Comparison of ENCODE assay signal across 8 cellular contexts in genomic region chr3:31531465-31531991, GRCh38. TPM values are rescaled to one million over a fixed set of nuclear protein-coding genes. Genes with fewer than 3 reads are reported as not detected.
DNase-seq lines count a peak whose midpoint lies in the region; ATAC-seq and TF ChIP-seq lines count a peak whose summit lies in the region.

No MANE protein-coding gene starts in this region.

- H3K27me3 Mint-ChIP-seq in Calu3 (ENCODE audit: unreplicated experiment) (no peaks in the 10 kb centered on the region), brain (peaks cover 19% of the 10 kb centered on the region), mesothelial cell of epicardium (ENCODE audit: low read depth) (no peaks in the 10 kb centered on the region)

- H3K27ac Mint-ChIP-seq in Calu3 (ENCODE audit: unreplicated experiment): peak overlapping the region; percentile 96
- peak overlapping the region in 4 of 5 experiments; percentile 99 to 100 (median 99) for H3K27ac Mint-ChIP-seq in brain
- H3K27ac Mint-ChIP-seq in mesothelial cell of epicardium: peak overlapping the region; percentile 99

- no peak overlapping the region for H3K4me3 Mint-ChIP-seq in Calu3 (ENCODE audit: low read depth, unreplicated experiment)
- H3K4me3 Mint-ChIP-seq in brain: no peak overlapping the region
- no peak overlapping the region for H3K4me3 Mint-ChIP-seq in mesothelial cell of epicardium

- CTCF ChIA-PET in Calu3 (lab: Charles Lee): interaction anchor here (1.2 kb wide), 1 partner anchor 291 kb away, joined by 4 read pairs; no protein-coding TSS in a partner anchor

- no peak for TF ChIP-seq CTCF in Calu3 (IDR thresholded peaks at IDR 0.05; ENCODE audit: unreplicated experiment)
- peak; percentile 29; the same call in 1 of the 2 replicates for TF ChIP-seq CTCF in LNCAP (IDR thresholded peaks at IDR 0.05)
- TF ChIP-seq CTCF in brain (conservative IDR thresholded peaks at IDR 0.05): peak; percentile 24 to 42
- TF ChIP-seq CTCF in mesothelial cell of epicardium (IDR thresholded peaks at IDR 0.05; ENCODE audit: unreplicated experiment): no peak

- H3K36me3 Mint-ChIP-seq in Calu3 (ENCODE audit: insufficient read depth, unreplicated experiment) (peaks cover 49% of the 10 kb centered on the region), brain (peaks cover 8% of the 10 kb centered on the region), mesothelial cell of epicardium (no peaks in the 10 kb centered on the region)

- ATAC-seq in GM18505 (IDR thresholded peaks at IDR 0.05; ENCODE audit: unreplicated experiment) (no peak), HG03045 (IDR thresholded peaks at IDR 0.05; ENCODE audit: unreplicated experiment) (no peak)

- H3K4me1 Mint-ChIP-seq in Calu3 (ENCODE audit: low read depth, unreplicated experiment) (peaks cover 3% of the 10 kb centered on the region), brain (peaks cover 26% of the 10 kb centered on the region), mesothelial cell of epicardium (peaks cover 23% of the 10 kb centered on the region)

- no peak for DNase-seq in Calu3
- DNase-seq in mesothelial cell of epicardium (ENCODE audit: low spot score in 2 of 2, unreplicated experiment in 2 of 2): no peak
- no peak for DNase-seq in GOT3 (lab: John Stamatoyannopoulos, UW)
- DNase-seq in stimulated activated CD4-positive, alpha-beta T cell treated with anti-CD3 and anti-CD28 coated beads, Interleukin-4, amount 100 ng/mL, for 4 hours: no peak

- no peak for TF ChIP-seq POLR2A in GM18505 (IDR thresholded peaks at IDR 0.05; ENCODE audit: borderline replicate concordance, extremely low read depth, insufficient read depth, insufficient read length)

- intact Hi-C loops in Calu3 (cut with micrococcal nuclease; ENCODE audit: unreplicated experiment): loop anchor here (5.0 to 10.0 kb wide), 4 partner anchors 157 to 364 kb away; no protein-coding TSS in a partner anchor

- H3K9me3 Mint-ChIP-seq in Calu3 (ENCODE audit: low read depth, unreplicated experiment) (no peaks in the 10 kb centered on the region), brain (peaks cover 0 to 2% (median 0%) of the 10 kb centered on the region in 5 experiments), mesothelial cell of epicardium (peaks cover 3% of the 10 kb centered on the region)

- TSS peak; percentile 87 for BruUV-seq in Calu3 (replicated peaks; lab: Mats Ljungman, UMichigan)

RNA-seq across cellular contexts. Expression of gene STT3B, which starts 1.2 kb away (rescaled TPM):
- total RNA-seq in Calu3 (2022) (138 and 202 TPM in 2 replicates), mesothelial cell of epicardium (206 to 214 TPM (median 210 TPM) in 3 replicates)
- 24.3 TPM for polyA plus RNA-seq in brain (ENCODE audit: insufficient read depth, low read depth, low replicate concordance)

Comparison
In these comparisons a context has a peak if more than half of its experiments do, and no peak if none do; other contexts are left out.
1. CTCF ChIP-seq: peak in LNCAP (single experiment) and brain (2 of 2); none in Calu3 (single experiment) and mesothelial cell of epicardium (single experiment).
2. Peak in every context shown above with its lines, with median percentiles within 50 percentile points of each other: H3K27ac Mint-ChIP-seq.